24 cellular contexts compared by ENCODE assay signal in the genomic region with DNA sequence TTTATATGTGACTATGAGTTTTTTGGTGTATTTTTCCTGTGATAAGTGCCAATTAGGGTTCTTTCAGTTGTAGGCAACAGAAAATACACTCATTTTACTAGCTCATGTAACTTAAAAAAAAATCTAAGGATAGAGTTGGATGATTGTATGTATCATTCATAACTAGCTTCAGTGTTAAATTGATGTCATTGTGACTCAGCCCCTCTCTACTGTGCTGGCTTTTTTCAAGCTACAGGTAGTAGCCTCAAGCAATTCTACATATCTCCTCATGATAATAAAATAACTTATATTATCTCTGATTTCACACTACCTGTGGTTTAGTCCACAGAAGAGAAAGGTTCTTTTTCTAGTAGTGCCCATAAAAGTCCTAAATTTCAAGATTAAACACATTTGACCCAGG. TPM values are rescaled to one million over a fixed set of nuclear protein-coding genes. Genes with fewer than 3 reads are reported as not detected.
DNase-seq lines count a peak whose midpoint lies in the region; ATAC-seq, FAIRE-seq and TF ChIP-seq lines count a peak whose summit lies in the region.
"Had no signal": no experiment of that assay in that cellular context is flagged by ENCODE, and none has a peak within 500 bp of the region (broad histone marks: within the 10 kb centered on the region; RNA-seq: fewer than 3 reads in every experiment).

No MANE protein-coding gene starts in this region.

- H3K9me3 ChIP-seq in MM.1S (replicated peaks; ENCODE audit: insufficient read depth, low read length) = no peaks in the 10 kb centered on the region
- H3K9me3 ChIP-seq: BLaER1, Caco-2 had no signal

- H3K4me1 ChIP-seq in MM.1S (ENCODE audit: low read length) = no peaks in the 10 kb centered on the region
- H3K4me1 ChIP-seq: BLaER1, Caco-2 had no signal

- H3K27me3 ChIP-seq in MM.1S (replicated peaks; ENCODE audit: insufficient read depth, low read length) = no peaks in the 10 kb centered on the region
- H3K27me3 ChIP-seq in H7 (ENCODE audit: control insufficient read depth, insufficient read depth, low read length) = no peaks in the 10 kb centered on the region
- H3K27me3 ChIP-seq: BLaER1 had no signal

- H3K79me2 ChIP-seq in MM.1S (ENCODE audit: low read length) = no peaks in the 10 kb centered on the region

- H2AFZ ChIP-seq in MM.1S (ENCODE audit: low read length) = no peak overlapping the region

- peaks cover 3 to 16% (median 6%) of the 10 kb centered on the region in 5 donors for H3K27me3 Mint-ChIP-seq in naive thymus-derived CD8-positive, alpha-beta T cell
- H3K27me3 Mint-ChIP-seq: CD4-positive, CD25-positive, alpha-beta regulatory T cell had no signal

- no peak overlapping the region for H3K4me3 Mint-ChIP-seq in naive thymus-derived CD8-positive, alpha-beta T cell
- H3K4me3 Mint-ChIP-seq: B cell; CD4-positive, CD25-positive, alpha-beta regulatory T cell; CD8-positive, alpha-beta T cell had no signal

- H3K27ac ChIP-seq in RWPE1 (no peak overlapping the region), MM.1S (ENCODE audit: low read length) (no peak overlapping the region)
- H3K27ac ChIP-seq: 22Rv1, BLaER1, C4-2B had no signal

- DNase-seq in D721Med (ENCODE audit: insufficient read length, low spot score) (no peak), M059J (ENCODE audit: low read depth) (peak; percentile 5), RWPE1 (ENCODE audit: low spot score) (peak; percentile 6), epithelial cell of esophagus (ENCODE audit: low read depth) (peak; percentile 43), MM.1S (no peak), H7 (no peak), NCI-H146 treated with DMSO at 0.1 percent for 48 hours (lab: John Stamatoyannopoulos, UW; ENCODE audit: unreplicated experiment) (no peak)
- DNase-seq in naive thymus-derived CD8-positive, alpha-beta T cell = no peak
- DNase-seq: Caco-2; CD4-positive, CD25-positive, alpha-beta regulatory T cell; CD8-positive, alpha-beta T cell; DMS 273 treated with DMSO at 0.1 percent for 48 hours; DMS79; EL; GF-D8; GOT3; HCEC 1CT had no signal

- no peaks in the 10 kb centered on the region for H3K4me1 Mint-ChIP-seq in naive thymus-derived CD8-positive, alpha-beta T cell
- H3K4me1 Mint-ChIP-seq: B cell; CD4-positive, CD25-positive, alpha-beta regulatory T cell had no signal

- ATAC-seq in naive thymus-derived CD8-positive, alpha-beta T cell = no peak
- ATAC-seq: CD8-positive, alpha-beta T cell had no signal

- H3K36me3 ChIP-seq in MM.1S (replicated peaks; ENCODE audit: insufficient read depth, low read length) = no peaks in the 10 kb centered on the region
- H3K36me3 ChIP-seq in H7 (replicated peaks; ENCODE audit: control insufficient read depth, insufficient read depth, low read length) = no peaks in the 10 kb centered on the region
- H3K36me3 ChIP-seq: BLaER1 had no signal

- no peak overlapping the region for H3K27ac Mint-ChIP-seq in naive thymus-derived CD8-positive, alpha-beta T cell
- H3K27ac Mint-ChIP-seq: B cell; CD4-positive, CD25-positive, alpha-beta regulatory T cell; CD8-positive, alpha-beta T cell had no signal

- peak; percentile 41 for FAIRE-seq in D721Med (lab: Jason Lieb, UNC)
- FAIRE-seq: A204.1, GM12892, H54 had no signal

- no peaks in the 10 kb centered on the region for H3K9me2 ChIP-seq in MM.1S (replicated peaks; ENCODE audit: insufficient read depth, low read length)

- no peaks in the 10 kb centered on the region for H3K36me3 Mint-ChIP-seq in naive thymus-derived CD8-positive, alpha-beta T cell
- H3K36me3 Mint-ChIP-seq: CD4-positive, CD25-positive, alpha-beta regulatory T cell; CD8-positive, alpha-beta T cell had no signal

- H3K9me3 Mint-ChIP-seq in naive thymus-derived CD8-positive, alpha-beta T cell = peaks cover 0 to 2% (median 0%) of the 10 kb centered on the region in 9 donors
- H3K9me3 Mint-ChIP-seq: CD4-positive, CD25-positive, alpha-beta regulatory T cell; CD8-positive, alpha-beta T cell had no signal

- POLR2A ChIA-PET in RWPE1 (lab: Yijun Ruan, JAX; ENCODE audit: low non-redundant PET) = no interaction called here
- POLR2A ChIA-PET in naive thymus-derived CD8-positive, alpha-beta T cell (lab: Charles Lee) = no interaction called here

- H3K4me3 ChIP-seq in epithelial cell of esophagus (ENCODE audit: low read length) (no peak overlapping the region), MM.1S (ENCODE audit: low read length) (no peak overlapping the region), H7 (ENCODE audit: insufficient read depth, low read depth, low read length) (no peak overlapping the region)
- H3K4me3 ChIP-seq: BLaER1 had no signal

- H3K4me2 ChIP-seq in MM.1S (ENCODE audit: low read depth, low read length) = no peak overlapping the region
- H3K4me2 ChIP-seq: BLaER1 had no signal

- no peak overlapping the region for H3K9ac ChIP-seq in MM.1S (ENCODE audit: low read length)
- H3K9ac ChIP-seq: BLaER1 had no signal

- CTCF ChIA-PET in RWPE1 (lab: Yijun Ruan, JAX) = interaction anchor here (0.6 to 1.2 kb wide), 2 partner anchors 22 to 1121 kb away, joined by 3 read pairs; no protein-coding TSS in a partner anchor

- H3F3A ChIP-seq in MM.1S (ENCODE audit: insufficient read depth, low read length) = no peaks in the 10 kb centered on the region

- H4K20me1 ChIP-seq in MM.1S (ENCODE audit: insufficient read depth, low read length) = no peaks in the 10 kb centered on the region
- H4K20me1 ChIP-seq: BLaER1 had no signal

- TF ChIP-seq CTCF in D721Med (IDR thresholded peaks at IDR 0.05; ENCODE audit: insufficient read depth, missing control alignments) (no peak), RWPE1 (conservative IDR thresholded peaks at IDR 0.05; ENCODE audit: low read depth) (no peak), epithelial cell of esophagus (IDR thresholded peaks at IDR 0.05; ENCODE audit: insufficient read depth, low read depth, low read length, missing control alignments) (no peak), MM.1S (IDR thresholded peaks at IDR 0.05; ENCODE audit: low read length) (no peak)

RNA-seq across cellular contexts. Expression of a gene that starts 11.9 kb away (rescaled TPM):
- 0.86 and 1.1 TPM in 2 replicates for total RNA-seq in M059J (2014; rRNA removed; shearing (Covaris generic))
- 1.0 and 1.1 TPM in 2 replicates for total RNA-seq in H7 (2014; rRNA removed; shearing (Covaris generic))
- total RNA-seq in naive thymus-derived CD8-positive, alpha-beta T cell = 1 to 10 TPM in 1 of 2 experiments, under 1 TPM in 1; 0.63 to 1.5 TPM
- polyA plus RNA-seq in naive thymus-derived CD8-positive, alpha-beta T cell = under 1 TPM; 0.22 to 0.53 (median 0.50) TPM

Comparison
In these comparisons a context has a peak if more than half of its experiments do, and no peak if none do; other contexts are left out.
1. DNase-seq: peak in M059J (single experiment), RWPE1 (single experiment) and epithelial cell of esophagus (single experiment); none in D721Med (single experiment), MM.1S (single experiment), H7 (single experiment), naive thymus-derived CD8-positive, alpha-beta T cell (0 of 10) and NCI-H146 treated with DMSO at 0.1 percent for 48 hours (single experiment).